In the genomic region with DNA sequence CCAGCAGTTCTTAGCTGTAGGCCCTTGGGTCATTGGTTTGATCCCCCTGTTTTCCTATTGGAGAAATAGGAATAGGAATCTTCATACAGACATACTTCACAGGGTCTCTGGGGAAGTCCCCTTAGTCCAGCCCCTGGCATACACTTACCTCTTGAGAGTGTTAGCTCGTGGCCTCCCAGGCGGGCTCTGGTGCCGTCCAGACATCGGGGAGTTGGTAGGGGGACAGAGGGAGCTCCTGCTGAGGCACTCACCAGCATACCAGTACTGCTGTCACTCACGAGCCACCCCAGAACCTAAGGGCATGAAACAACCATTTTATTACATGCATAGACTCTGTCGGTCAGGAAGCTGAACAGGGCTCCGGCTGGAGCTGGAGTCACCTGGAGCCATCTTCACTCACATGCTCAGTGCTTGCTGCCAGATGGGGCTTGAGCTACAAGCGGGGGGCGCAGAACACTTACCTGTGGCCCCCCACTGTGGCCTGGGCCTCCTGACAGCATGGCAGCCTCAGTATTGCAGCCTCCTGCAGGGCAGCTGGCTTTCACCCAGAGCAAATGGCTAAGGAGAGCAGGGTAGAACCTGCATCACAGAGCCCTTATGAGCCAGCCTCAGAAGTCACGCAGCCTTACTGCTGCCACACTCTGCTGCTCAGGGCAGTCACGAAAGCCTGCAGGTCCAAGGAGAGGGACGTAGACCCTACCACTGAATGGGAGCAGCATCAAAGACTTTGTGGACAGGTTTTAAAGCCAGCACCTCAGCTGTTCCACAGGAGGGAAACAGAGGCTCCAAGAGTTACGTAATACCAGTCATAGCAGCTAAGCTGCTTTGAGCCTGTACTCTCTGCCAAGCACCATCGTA, we compare ENCODE assay signal across 22 cellular contexts. TPM values are rescaled to one million over a fixed set of nuclear protein-coding genes. Genes with fewer than 3 reads are reported as not detected.
A peak's percentile ranks its signal among the peaks of the same experiment; 100 is the strongest.
DNase-seq lines count a peak whose midpoint lies in the region; ATAC-seq and TF ChIP-seq lines count a peak whose summit lies in the region.
"Had no signal": no experiment of that assay in that cellular context is flagged by ENCODE, and none has a peak within 500 bp of the region (broad histone marks: within the 10 kb centered on the region; RNA-seq: fewer than 3 reads in every experiment).

No MANE protein-coding gene starts in this region.

- ATAC-seq in Right ventricle myocardium inferior (no peak), aorta (ENCODE audit: low FRiP score) (no peak), GM19452 (IDR thresholded peaks at IDR 0.05; ENCODE audit: unreplicated experiment) (no peak)
- ATAC-seq: stimulated activated naive CD8-positive, alpha-beta T cell treated with anti-CD3 and anti-CD28 coated beads, Interleukin-15, amount 100 ng/mL, for 72 hours had no signal

- POLR2A ChIA-PET in MCF 10A (lab: Yijun Ruan, JAX): no interaction called here

- peaks cover 12% of the 10 kb centered on the region for H3K27me3 Mint-ChIP-seq in MCF 10A (ENCODE audit: insufficient read depth, unreplicated experiment)
- H3K27me3 Mint-ChIP-seq: stimulated activated naive CD8-positive, alpha-beta T cell treated with anti-CD3 and anti-CD28 coated beads, Interleukin-15, amount 100 ng/mL, for 72 hours had no signal

- no peak overlapping the region for H3K4ac ChIP-seq in neuronal stem cell (ENCODE audit: low read length)

- peak; percentile 55 for DNase-seq in right atrium auricular region (ENCODE audit: low spot score)
- DNase-seq in Right ventricle myocardium inferior (ENCODE audit: missing footprints): no peak
- peak; percentile 54 for DNase-seq in coronary artery (ENCODE audit: low spot score)
- DNase-seq in neuronal stem cell (ENCODE audit: low spot score): no peak
- peak; percentile 28 to 59 for DNase-seq in aorta
- DNase-seq in HCEC 1CT: no peak
- no peak for DNase-seq in MCF 10A (ENCODE audit: unreplicated experiment)
- DNase-seq: activated CD4-positive, alpha-beta T cell treated with anti-CD3 and anti-CD28 coated beads, Interleukin-2, amount 50 U/mL, for 1 hour; dermis blood vessel endothelial cell; GDM1; NCI-H1417; NCI-H510A; stimulated activated CD4-positive, alpha-beta T cell treated with anti-CD3 and anti-CD28 coated beads, Interleukin-15, amount 100 ng/mL, for 24 hours had no signal

- H3K9me3 Mint-ChIP-seq in MCF 10A (ENCODE audit: unreplicated experiment): no peaks in the 10 kb centered on the region
- H3K9me3 Mint-ChIP-seq: activated T-helper 1 cell treated with anti-CD3 and anti-CD28 coated beads, Interleukin-12 subunit alpha, Interleukin-12 subunit beta, Interleukin-2, Interleukin-4 antibody, amounts not matched to agents 30 ng/mL and 10 ng/mL and 1 ng/mL, durations not matched to agents 14 hours and 24 hours and 36 hours; stimulated activated naive CD8-positive, alpha-beta T cell treated with anti-CD3 and anti-CD28 coated beads, Interleukin-15, amount 100 ng/mL, for 72 hours had no signal

- no peak overlapping the region for H2AK5ac ChIP-seq in neuronal stem cell (ENCODE audit: low read depth, low read length)

- peaks cover 5% of the 10 kb centered on the region for H3K36me3 Mint-ChIP-seq in MCF 10A (ENCODE audit: insufficient read depth, unreplicated experiment)

- H3K4me1 Mint-ChIP-seq in MCF 10A (ENCODE audit: insufficient read depth, unreplicated experiment): peaks cover 7% of the 10 kb centered on the region
- H3K4me1 Mint-ChIP-seq: stimulated activated naive CD8-positive, alpha-beta T cell treated with anti-CD3 and anti-CD28 coated beads, Interleukin-15, amount 100 ng/mL, for 72 hours had no signal

- no TSS peak for BruUV-seq in MCF 10A (replicated peaks; lab: Mats Ljungman, UMichigan)

- intact Hi-C loops in Right ventricle myocardium inferior (cut with DNase I) (no loop called here), aorta (cut with DNase I) (loop anchor here in 1 of 2 donors (5.0 kb wide), 1 partner anchor 38 kb away; no protein-coding TSS in a partner anchor), MCF 10A (cut with micrococcal nuclease) (no loop called here)

- no peak for TF ChIP-seq CTCF in right atrium auricular region (IDR thresholded peaks at IDR 0.05)
- TF ChIP-seq CTCF in coronary artery (IDR thresholded peaks at IDR 0.05): no peak
- TF ChIP-seq CTCF in MCF 10A (IDR thresholded peaks at IDR 0.05; ENCODE audit: unreplicated experiment): no peak

- no CpG with 5 or more reads among the region's 14 CpGs for WGBS in neuronal stem cell (ENCODE audit: extremely low coverage in 2 of 2, insufficient read length in 2 of 2, insufficient replicate concordance in 1 of 2), 2 donors
- WGBS in aorta, 2 donors: 91 to 92% methylated on average over 14 of the region's 14 CpGs

- no peak overlapping the region for H2BK120ac ChIP-seq in neuronal stem cell (ENCODE audit: low read depth, low read length)

- H3K27me3 ChIP-seq in right atrium auricular region: no peaks in the 10 kb centered on the region
- no peaks in the 10 kb centered on the region for H3K27me3 ChIP-seq in neuronal stem cell (ENCODE audit: control insufficient read depth in 3 of 3, insufficient read depth in 3 of 3, low read depth in 1 of 3, low read length in 3 of 3)
- no peaks in the 10 kb centered on the region for H3K27me3 ChIP-seq in aorta (ENCODE audit: control insufficient read depth in 1 of 2, insufficient read depth in 2 of 2, low read length in 1 of 2)
- H3K27me3 ChIP-seq: ascending aorta, hepatocyte, SJSA1 had no signal

- H3K4me2 ChIP-seq in neuronal stem cell (ENCODE audit: insufficient read depth, low read length, poor library complexity, severe bottlenecking): no peak overlapping the region
- H3K4me2 ChIP-seq: hepatocyte, KMS-11 had no signal

- no peak overlapping the region for H3K9ac ChIP-seq in neuronal stem cell (ENCODE audit: low read depth, low read length, poor library complexity)
- H3K9ac ChIP-seq: KMS-11 had no signal

- H3K14ac ChIP-seq in neuronal stem cell (ENCODE audit: low read length): peak overlapping the region; percentile 86

- H2BK15ac ChIP-seq in neuronal stem cell (ENCODE audit: low read length): no peak overlapping the region

- no peak overlapping the region for H2BK12ac ChIP-seq in neuronal stem cell (ENCODE audit: low read length)

- no peak overlapping the region for H3K27ac ChIP-seq in right atrium auricular region
- peak overlapping the region in 1 of 2 donors; percentile 61 for H3K27ac ChIP-seq in coronary artery
- no peak overlapping the region for H3K27ac ChIP-seq in neuronal stem cell (replicated peaks; ENCODE audit: low read length)
- peak overlapping the region in 1 of 2 donors; percentile 14 for H3K27ac ChIP-seq in aorta (ENCODE audit: low read depth in 1 of 2, low read length in 2 of 2)
- H3K27ac ChIP-seq: HL-60, KMS-11, psoas muscle, SJSA1 had no signal

- no peak overlapping the region for H3K4me3 Mint-ChIP-seq in MCF 10A (ENCODE audit: unreplicated experiment)
- H3K4me3 Mint-ChIP-seq: activated T-helper 1 cell treated with anti-CD3 and anti-CD28 coated beads, Interleukin-12 subunit alpha, Interleukin-12 subunit beta, Interleukin-2, Interleukin-4 antibody, amounts not matched to agents 30 ng/mL and 10 ng/mL and 1 ng/mL, durations not matched to agents 14 hours and 24 hours and 36 hours; stimulated activated naive CD8-positive, alpha-beta T cell treated with anti-CD3 and anti-CD28 coated beads, Interleukin-15, amount 100 ng/mL, for 72 hours had no signal

- H3K4me1 ChIP-seq in right atrium auricular region: peaks cover 0 to 41% of the 10 kb centered on the region in 2 donors
- H3K4me1 ChIP-seq in neuronal stem cell (ENCODE audit: control insufficient read depth in 2 of 2, insufficient read depth in 1 of 2, low read depth in 1 of 2, low read length in 2 of 2): peaks cover 0 to 7% of the 10 kb centered on the region in 2 donors
- H3K4me1 ChIP-seq in aorta (ENCODE audit: control insufficient read depth in 1 of 2, insufficient read depth in 2 of 2, low read length in 2 of 2): peaks cover 0 to 1% of the 10 kb centered on the region in 2 donors

- H3K36me3 ChIP-seq in right atrium auricular region: no peaks in the 10 kb centered on the region
- H3K36me3 ChIP-seq in neuronal stem cell (replicated peaks in 1 of 2; ENCODE audit: control insufficient read depth in 2 of 2, insufficient read depth in 2 of 2, low read length in 2 of 2): no peaks in the 10 kb centered on the region
- H3K36me3 ChIP-seq in aorta (ENCODE audit: control insufficient read depth in 1 of 2, insufficient read depth in 2 of 2, low read length in 1 of 2): no peaks in the 10 kb centered on the region
- H3K36me3 ChIP-seq: ascending aorta, SJSA1 had no signal

- H3K18ac ChIP-seq in neuronal stem cell (ENCODE audit: low read length): peak overlapping the region; percentile 69

- H3K79me1 ChIP-seq in neuronal stem cell (ENCODE audit: low read depth, low read length): no peaks in the 10 kb centered on the region

- H3K27ac Mint-ChIP-seq in MCF 10A (ENCODE audit: low read depth, unreplicated experiment): no peak overlapping the region
- H3K27ac Mint-ChIP-seq: activated T-helper 1 cell treated with anti-CD3 and anti-CD28 coated beads, Interleukin-12 subunit alpha, Interleukin-12 subunit beta, Interleukin-2, Interleukin-4 antibody, amounts not matched to agents 30 ng/mL and 10 ng/mL and 1 ng/mL, durations not matched to agents 14 hours and 24 hours and 36 hours had no signal

- CTCF ChIA-PET in MCF 10A (lab: Yijun Ruan, JAX): interaction anchor here (1.2 kb wide), 1 partner anchor 215 kb away, joined by 5 read pairs; no protein-coding TSS in a partner anchor

- peak overlapping the region; percentile 14 for H3K23ac ChIP-seq in neuronal stem cell (ENCODE audit: low read depth, low read length, poor library complexity)

- H3K4me3 ChIP-seq in right atrium auricular region (no peak overlapping the region), coronary artery (no peak overlapping the region), neuronal stem cell (ENCODE audit: low read length in 2 of 2) (peak overlapping the region in 1 of 2 donors; percentile 53), aorta (ENCODE audit: low read length in 2 of 2) (no peak overlapping the region)
- H3K4me3 ChIP-seq: ascending aorta, hepatocyte, psoas muscle, SJSA1 had no signal

- H4K8ac ChIP-seq in neuronal stem cell (ENCODE audit: low read depth, low read length): no peak overlapping the region

- H4K91ac ChIP-seq in neuronal stem cell (ENCODE audit: low read depth, low read length, poor library complexity): no peak overlapping the region

- H2BK5ac ChIP-seq in neuronal stem cell (ENCODE audit: low read length): peak overlapping the region; percentile 45

- H3K9me3 ChIP-seq in right atrium auricular region (no peaks in the 10 kb centered on the region), neuronal stem cell (replicated peaks in 1 of 2; ENCODE audit: control insufficient read depth in 2 of 2, insufficient read depth in 1 of 2, low read depth in 1 of 2, low read length in 2 of 2) (no peaks in the 10 kb centered on the region), aorta (ENCODE audit: control insufficient read depth, low read length) (no peaks in the 10 kb centered on the region)
- H3K9me3 ChIP-seq: ascending aorta, psoas muscle, SJSA1 had no signal

- no peak overlapping the region for H2AFZ ChIP-seq in neuronal stem cell (ENCODE audit: low read length)
- H2AFZ ChIP-seq: hepatocyte had no signal

RNA-seq across cellular contexts. Expression of a gene that starts 58.3 kb away (rescaled TPM):
- total RNA-seq in right atrium auricular region (10 to 100 TPM; 42.8 to 55.8 TPM), Right ventricle myocardium inferior (37.1 TPM), aorta (10 to 100 TPM; 36.7 to 44.8 TPM), MCF 10A (2022) (not detected in 2 replicates)
- 13.6 TPM for polyA plus RNA-seq in neuronal stem cell (2013, experiment 1 of 2)
- 14.2 TPM for polyA plus RNA-seq in neuronal stem cell (2013, experiment 2 of 2)
- polyA plus RNA-seq in aorta: 10 to 100 TPM; 13.4 to 51.2 TPM
- total RNA-seq: activated T-helper 1 cell treated with anti-CD3 and anti-CD28 coated beads, Interleukin-12 subunit alpha, Interleukin-12 subunit beta, Interleukin-2, Interleukin-4 antibody, amounts not matched to agents 30 ng/mL and 10 ng/mL and 1 ng/mL, durations not matched to agents 14 hours and 24 hours and 36 hours had no signal

Comparison
In these comparisons a context has a peak if more than half of its experiments do, and no peak if none do; other contexts are left out.
1. DNase-seq: peak in right atrium auricular region (single experiment), coronary artery (single experiment) and aorta (2 of 2); none in Right ventricle myocardium inferior (single experiment), neuronal stem cell (single experiment), HCEC 1CT (single experiment) and MCF 10A (single experiment).
2. RNA of a gene that starts 58.3 kb away (total RNA-seq): 42.8 to 55.8 TPM in right atrium auricular region, 36.7 to 44.8 TPM in aorta and 37.1 TPM in Right ventricle myocardium inferior (single experiment); not detected in MCF 10A; every median in the first group is over 10 times any median in the second.